Comparison of ENCODE assay signal across 8 cellular contexts in genomic region chr12:6953417-6954315, GRCh38. TPM values are rescaled to one million over a fixed set of nuclear protein-coding genes. Genes with fewer than 3 reads are reported as not detected.
DNase-seq lines count a peak whose midpoint lies in the region; ATAC-seq and TF ChIP-seq lines count a peak whose summit lies in the region.

No MANE protein-coding gene starts in this region.

- peaks cover 13 to 76% (median 27%) of the 10 kb centered on the region in 3 donors for H3K4me1 ChIP-seq in esophagus squamous epithelium
- peaks cover 7 to 34% (median 18%) of the 10 kb centered on the region in 3 donors for H3K4me1 ChIP-seq in skeletal muscle tissue (ENCODE audit: control insufficient read depth in 3 of 3, insufficient read depth in 3 of 3, low read length in 3 of 3)

- peak; percentile 92 for DNase-seq in CD1c-positive myeloid dendritic cell (ENCODE audit: extremely low spot score)
- peak; percentile 98 for DNase-seq in KBM-7
- DNase-seq in activated CD8-positive, alpha-beta memory T cell treated with anti-CD3 and anti-CD28 coated beads for 1 hour (ENCODE audit: extremely low read depth in 1 of 2, low read depth in 1 of 2) = peak; percentile 73 to 74
- DNase-seq in esophagus squamous epithelium (lab: John Stamatoyannopoulos, UW) = no peak
- no peak for DNase-seq in NCI-H2029 (lab: John Stamatoyannopoulos, UW)
- no peak for DNase-seq in iPS-NIHi7 (ENCODE audit: extremely low spot score)

- H3K36me3 ChIP-seq in esophagus squamous epithelium (peaks cover 0 to 27% (median 0%) of the 10 kb centered on the region in 3 donors), skeletal muscle tissue (ENCODE audit: control insufficient read depth in 3 of 3, insufficient read depth in 3 of 3, low read length in 3 of 3) (no peaks in the 10 kb centered on the region)

- TF ChIP-seq CTCF in esophagus squamous epithelium (IDR thresholded peaks at IDR 0.05) = no peak

- H3K9me3 ChIP-seq in esophagus squamous epithelium (no peaks in the 10 kb centered on the region), skeletal muscle tissue (ENCODE audit: control insufficient read depth in 3 of 3, low read length in 3 of 3) (no peaks in the 10 kb centered on the region)

- 49 to 69% methylated on average over 15 to 23 of the region's 24 CpGs for WGBS in esophagus squamous epithelium, 2 donors

- H3K9ac ChIP-seq in skeletal muscle tissue (ENCODE audit: low read depth in 1 of 3, low read length in 3 of 3) = peak overlapping the region in 1 of 3 donors; percentile 33

- peak in 1 of 4 donors; percentile 72 for TF ChIP-seq POLR2A in esophagus squamous epithelium (IDR thresholded peaks at IDR 0.05)

- H3K4me3 ChIP-seq in esophagus squamous epithelium = peak overlapping the region in 3 of 4 donors; percentile 38 to 61 (median 45)
- peak overlapping the region; percentile 29 to 56 (median 50) for H3K4me3 ChIP-seq in skeletal muscle tissue (ENCODE audit: low read length in 3 of 3)

- H3K27me3 ChIP-seq in esophagus squamous epithelium (no peaks in the 10 kb centered on the region), skeletal muscle tissue (ENCODE audit: control insufficient read depth in 3 of 3, insufficient read depth in 3 of 3, low read length in 3 of 3) (no peaks in the 10 kb centered on the region)

- intact Hi-C loops in esophagus squamous epithelium (cut with DNase I) = no loop called here

- H3K27ac ChIP-seq in esophagus squamous epithelium = peak overlapping the region; percentile 39 to 88 (median 72)
- H3K27ac ChIP-seq in skeletal muscle tissue (ENCODE audit: low read depth, low read length) = peak overlapping the region; percentile 69

- peak; percentile 34 for ATAC-seq in GM21367 (IDR thresholded peaks at IDR 0.05; ENCODE audit: unreplicated experiment)

- in situ Hi-C loops in KBM-7 (cut with MboI; ENCODE audit: low pct_unique_long_range_greater_than_20kb, low sequenced_read_pairs) = no loop called here

RNA-seq across cellular contexts. Expression of gene PTPN6, which starts 2.5 kb away (rescaled TPM):
- total RNA-seq in esophagus squamous epithelium = 10 to 100 TPM; 11.0 to 29.7 (median 21.5) TPM
- 7.8 TPM for total RNA-seq in skeletal muscle tissue

RNA-seq across cellular contexts. Expression of gene C12orf57, which starts 9.8 kb away (rescaled TPM):
- total RNA-seq in esophagus squamous epithelium (100 to 1,000 TPM; 110 to 377 (median 156) TPM), skeletal muscle tissue (205 TPM)

RNA-seq across cellular contexts. Expression of gene RNU7-1, which starts 10.1 kb away (rescaled TPM):
- total RNA-seq in esophagus squamous epithelium (not detected), skeletal muscle tissue (not detected)

RNA-seq across cellular contexts. Expression of gene PHB2, which starts 16.8 kb away (rescaled TPM):
- 100 to 1,000 TPM; 127 to 259 (median 241) TPM for total RNA-seq in esophagus squamous epithelium
- 273 TPM for total RNA-seq in skeletal muscle tissue

RNA-seq across cellular contexts. Expression of gene EMG1, which starts 17.0 kb away (rescaled TPM):
- 10 to 100 TPM; 16.1 to 39.5 (median 36.2) TPM for total RNA-seq in esophagus squamous epithelium
- 28.2 TPM for total RNA-seq in skeletal muscle tissue

Comparison
In these comparisons a context has a peak if more than half of its experiments do, and no peak if none do; other contexts are left out.
1. DNase-seq: peak in CD1c-positive myeloid dendritic cell (single experiment), KBM-7 (single experiment) and activated CD8-positive, alpha-beta memory T cell treated with anti-CD3 and anti-CD28 coated beads for 1 hour (2 of 2); none in esophagus squamous epithelium (single experiment), NCI-H2029 (single experiment) and iPS-NIHi7 (single experiment).